ENCODE assay signal across 9 cellular contexts in genomic region chr9:35637427-35637955, GRCh38. TPM values are rescaled to one million over a fixed set of nuclear protein-coding genes. Genes with fewer than 3 reads are reported as not detected.
DNase-seq lines count a peak whose midpoint lies in the region; ATAC-seq and TF ChIP-seq lines count a peak whose summit lies in the region.
"Not testable (repeated sequence)": the region's sequence is repeated elsewhere in the genome, so short reads cannot be mapped to it uniquely, and the experiment has no call there.
"Had no signal": no experiment of that assay in that cellular context is flagged by ENCODE, and none has a peak within 500 bp of the region (broad histone marks: within the 10 kb centered on the region; RNA-seq: fewer than 3 reads in every experiment).

No MANE protein-coding gene starts in this region.

- peak; percentile 65 for DNase-seq in EL
- not testable (repeated sequence) for DNase-seq in activated CD8-positive, alpha-beta T cell treated with anti-CD3 and anti-CD28 coated beads for 36 hours; immature natural killer cell; osteoblast (ENCODE audit: insufficient read length, low spot score, missing footprints)

- H3K9ac ChIP-seq in BLaER1 treated with 17β-estradiol and CSF1 and Interleukin-3, amounts not matched to agents 10 nM and 100 nM = 0 out of 22 replicates have a peak overlapping the region, but pooled peaks of 1 of the 11 experiments have one; percentile 53
- H3K9ac ChIP-seq in SU-DHL-6 (ENCODE audit: low read length) = not testable (repeated sequence)

- peaks cover 84 to 98% (median 92%) of the 10 kb centered on the region in 10 experiments for H3K4me1 ChIP-seq in BLaER1 treated with 17β-estradiol and CSF1 and Interleukin-3, amounts not matched to agents 10 nM and 100 nM
- H3K4me1 ChIP-seq in osteoblast (ENCODE audit: insufficient read depth, low read length) = peaks cover 12% of the 10 kb centered on the region

- H3K36me3 Mint-ChIP-seq in activated CD8-positive, alpha-beta T cell treated with anti-CD3 and anti-CD28 coated beads for 36 hours (ENCODE audit: low read depth) = peaks cover 22% of the 10 kb centered on the region
- not testable (repeated sequence) for H3K36me3 Mint-ChIP-seq in activated naive CD4-positive, alpha-beta T cell treated with anti-CD3 and anti-CD28 coated beads, Interleukin-2, amount 50 U/mL, for 24 hours
- H3K36me3 Mint-ChIP-seq in immature natural killer cell = peaks cover 6 to 22% (median 11%) of the 10 kb centered on the region in 3 donors
- H3K36me3 Mint-ChIP-seq in stimulated activated naive CD8-positive, alpha-beta T cell treated with anti-CD3 and anti-CD28 coated beads, Interleukin-15, Interleukin-2, amounts not matched to agents 100 ng/mL and 50 ng/mL, for 24 hours (ENCODE audit: low read depth) = peaks cover 18% of the 10 kb centered on the region

- H4K20me1 ChIP-seq in BLaER1 treated with 17β-estradiol and CSF1 and Interleukin-3, amounts not matched to agents 10 nM and 100 nM; SU-DHL-6 (ENCODE audit: low read depth, low read length); osteoblast (ENCODE audit: insufficient read depth, low read length): not testable (repeated sequence)

- H3F3A ChIP-seq in SU-DHL-6 (ENCODE audit: insufficient read depth) = peaks cover 41% of the 10 kb centered on the region

- not testable (repeated sequence) for TF ChIP-seq CTCF in SU-DHL-6 (IDR thresholded peaks at IDR 0.05; ENCODE audit: insufficient read depth, low read length, poor library complexity, severe bottlenecking); activated CD8-positive, alpha-beta T cell treated with anti-CD3 and anti-CD28 coated beads for 36 hours (IDR thresholded peaks at IDR 0.05); osteoblast (IDR thresholded peaks at IDR 0.05; ENCODE audit: extremely low read depth, low read depth, low read length)

- H3K9me2 ChIP-seq in SU-DHL-6 (replicated peaks; ENCODE audit: insufficient read depth, low read length) = not testable (repeated sequence)

- peak overlapping the region; percentile 66 to 96 (median 84); a peak in 21 of 22 replicates for H3K4me2 ChIP-seq in BLaER1 treated with 17β-estradiol and CSF1 and Interleukin-3, amounts not matched to agents 10 nM and 100 nM
- not testable (repeated sequence) for H3K4me2 ChIP-seq in SU-DHL-6 (ENCODE audit: low read depth, low read length, poor library complexity, severe bottlenecking)
- peak overlapping the region; percentile 11 for H3K4me2 ChIP-seq in osteoblast (ENCODE audit: insufficient read depth, low read length)

- H3K4me1 Mint-ChIP-seq in activated CD8-positive, alpha-beta T cell treated with anti-CD3 and anti-CD28 coated beads for 36 hours (ENCODE audit: low read depth) = peaks cover 67% of the 10 kb centered on the region
- H3K4me1 Mint-ChIP-seq in activated naive CD4-positive, alpha-beta T cell treated with anti-CD3 and anti-CD28 coated beads, Interleukin-2, amount 50 U/mL, for 24 hours = peaks cover 66% of the 10 kb centered on the region
- H3K4me1 Mint-ChIP-seq in immature natural killer cell = peaks cover 71 to 76% of the 10 kb centered on the region in 2 donors
- H3K4me1 Mint-ChIP-seq in stimulated activated naive CD8-positive, alpha-beta T cell treated with anti-CD3 and anti-CD28 coated beads, Interleukin-15, Interleukin-2, amounts not matched to agents 100 ng/mL and 50 ng/mL, for 24 hours (ENCODE audit: low read depth) = peaks cover 70% of the 10 kb centered on the region

- not testable (repeated sequence) for H3K4me3 Mint-ChIP-seq in activated CD8-positive, alpha-beta T cell treated with anti-CD3 and anti-CD28 coated beads for 36 hours; activated naive CD4-positive, alpha-beta T cell treated with anti-CD3 and anti-CD28 coated beads, Interleukin-2, amount 50 U/mL, for 24 hours; stimulated activated naive CD8-positive, alpha-beta T cell treated with anti-CD3 and anti-CD28 coated beads, Interleukin-15, Interleukin-2, amounts not matched to agents 100 ng/mL and 50 ng/mL, for 24 hours
- H3K4me3 Mint-ChIP-seq in immature natural killer cell = peak overlapping the region; percentile 71 to 91 (median 76)

- H3K4me3 ChIP-seq in BLaER1 treated with 17β-estradiol and CSF1 and Interleukin-3, amounts not matched to agents 10 nM and 100 nM; SU-DHL-6 (ENCODE audit: insufficient read depth, low read length, poor library complexity, severe bottlenecking); osteoblast (ENCODE audit: insufficient read depth, low read length): not testable (repeated sequence)

- not testable (repeated sequence) for H3K27me3 ChIP-seq in BLaER1 treated with 17β-estradiol and CSF1 and Interleukin-3, amounts not matched to agents 10 nM and 100 nM; SU-DHL-6 (ENCODE audit: low read length); osteoblast (ENCODE audit: insufficient read depth, low read length)

- peaks cover 0 to 22% (median 13%) of the 10 kb centered on the region in 11 experiments; a peak in 16 of 22 replicates for H3K9me3 ChIP-seq in BLaER1 treated with 17β-estradiol and CSF1 and Interleukin-3, amounts not matched to agents 10 nM and 100 nM (replicated peaks in 1 of 11)
- not testable (repeated sequence) for H3K9me3 ChIP-seq in SU-DHL-6 (ENCODE audit: insufficient read depth, low read length); osteoblast (ENCODE audit: low read depth, low read length)

- not testable (repeated sequence) for H3K79me2 ChIP-seq in SU-DHL-6 (ENCODE audit: insufficient read depth, low read length); osteoblast (ENCODE audit: insufficient read depth, low read length)

- peak overlapping the region; percentile 48 for H3K27ac Mint-ChIP-seq in activated CD8-positive, alpha-beta T cell treated with anti-CD3 and anti-CD28 coated beads for 36 hours
- peak overlapping the region; percentile 63 for H3K27ac Mint-ChIP-seq in activated naive CD4-positive, alpha-beta T cell treated with anti-CD3 and anti-CD28 coated beads, Interleukin-2, amount 50 U/mL, for 24 hours
- H3K27ac Mint-ChIP-seq in immature natural killer cell = peak overlapping the region; percentile 95 to 98 (median 97)
- peak overlapping the region; percentile 91 for H3K27ac Mint-ChIP-seq in stimulated activated naive CD8-positive, alpha-beta T cell treated with anti-CD3 and anti-CD28 coated beads, Interleukin-15, Interleukin-2, amounts not matched to agents 100 ng/mL and 50 ng/mL, for 24 hours

- not testable (repeated sequence) for H3K9me3 Mint-ChIP-seq in activated CD8-positive, alpha-beta T cell treated with anti-CD3 and anti-CD28 coated beads for 36 hours; activated naive CD4-positive, alpha-beta T cell treated with anti-CD3 and anti-CD28 coated beads, Interleukin-2, amount 50 U/mL, for 24 hours; immature natural killer cell; stimulated activated naive CD8-positive, alpha-beta T cell treated with anti-CD3 and anti-CD28 coated beads, Interleukin-15, Interleukin-2, amounts not matched to agents 100 ng/mL and 50 ng/mL, for 24 hours

- intact Hi-C loops in activated CD8-positive, alpha-beta T cell treated with anti-CD3 and anti-CD28 coated beads for 36 hours (cut with micrococcal nuclease) = not testable (repeated sequence)

- CTCF ChIA-PET in activated CD8-positive, alpha-beta T cell treated with anti-CD3 and anti-CD28 coated beads for 36 hours (lab: Charles Lee) = interaction anchor here (1.1 to 3.4 kb wide), 2 partner anchors 8 to 12 kb away, joined by 3 to 15 read pairs; no protein-coding TSS in a partner anchor

- not testable (repeated sequence) for H3K36me3 ChIP-seq in BLaER1 treated with 17β-estradiol and CSF1 and Interleukin-3, amounts not matched to agents 10 nM and 100 nM; SU-DHL-6 (ENCODE audit: low read length); osteoblast (ENCODE audit: insufficient read depth, low read length)

- H2AFZ ChIP-seq in SU-DHL-6 (ENCODE audit: low read depth, low read length, severe bottlenecking); osteoblast (ENCODE audit: low read length): not testable (repeated sequence)

- POLR2A ChIA-PET in activated CD8-positive, alpha-beta T cell treated with anti-CD3 and anti-CD28 coated beads for 36 hours (lab: Charles Lee) = interaction anchor here (1.6 to 1.8 kb wide), 2 partner anchors 9 to 10 kb away, joined by 3 to 4 read pairs; no protein-coding TSS in a partner anchor

- not testable (repeated sequence) for H3K27me3 Mint-ChIP-seq in activated CD8-positive, alpha-beta T cell treated with anti-CD3 and anti-CD28 coated beads for 36 hours; activated naive CD4-positive, alpha-beta T cell treated with anti-CD3 and anti-CD28 coated beads, Interleukin-2, amount 50 U/mL, for 24 hours; immature natural killer cell (ENCODE audit: low read depth in 3 of 3); stimulated activated naive CD8-positive, alpha-beta T cell treated with anti-CD3 and anti-CD28 coated beads, Interleukin-15, Interleukin-2, amounts not matched to agents 100 ng/mL and 50 ng/mL, for 24 hours

- H3K27ac ChIP-seq in BLaER1 treated with 17β-estradiol and CSF1 and Interleukin-3, amounts not matched to agents 10 nM and 100 nM = peak overlapping the region in 9 of 11 experiments; percentile 76 to 93 (median 84); a peak in 17 of 22 replicates
- peak overlapping the region; percentile 52 for H3K27ac ChIP-seq in SU-DHL-6 (ENCODE audit: low read depth, low read length)
- not testable (repeated sequence) for H3K27ac ChIP-seq in osteoblast (ENCODE audit: low read depth, low read length)

- ATAC-seq in activated CD8-positive, alpha-beta T cell treated with anti-CD3 and anti-CD28 coated beads for 36 hours = not testable (repeated sequence)

RNA-seq across cellular contexts. Expression of gene SIT1, which starts 13.2 kb away (rescaled TPM):
- total RNA-seq in activated CD8-positive, alpha-beta T cell treated with anti-CD3 and anti-CD28 coated beads for 36 hours = 100 to 1,000 TPM in 1 of 2 experiments, 10 to 100 TPM in 1; 99.9 to 102 TPM
- polyA plus RNA-seq in immature natural killer cell = 1 to 10 TPM in 1 of 3 donors, under 1 TPM in 2; 0.26 to 1.4 (median 0.49) TPM
- total RNA-seq in osteoblast = 0.36 TPM in 1 of 2 replicates, not detected in the other
- total RNA-seq: A172 had no signal

RNA-seq across cellular contexts. Expression of gene CD72, which starts 19.3 kb away (rescaled TPM):
- total RNA-seq in activated CD8-positive, alpha-beta T cell treated with anti-CD3 and anti-CD28 coated beads for 36 hours = 10 to 100 TPM; 13.1 to 15.5 TPM
- 10 to 100 TPM in 2 of 3 donors, 1 to 10 TPM in 1; 6.2 to 18.4 (median 10.1) TPM for polyA plus RNA-seq in immature natural killer cell
- total RNA-seq in osteoblast = 2.7 and 2.9 TPM in 2 replicates

RNA-seq across cellular contexts. Expression of gene RMRP, which starts 20.3 kb away (rescaled TPM):
- total RNA-seq in activated CD8-positive, alpha-beta T cell treated with anti-CD3 and anti-CD28 coated beads for 36 hours = over 10,000 TPM; 13,164 to 13,311 TPM
- 10 to 100 TPM in 1 of 3 donors, not detected in 2; 23.0 TPM for polyA plus RNA-seq in immature natural killer cell
- 88,726 and 110,601 TPM in 2 replicates for total RNA-seq in osteoblast

RNA-seq across cellular contexts. Expression of gene CCDC107, which starts 20.6 kb away (rescaled TPM):
- total RNA-seq in activated CD8-positive, alpha-beta T cell treated with anti-CD3 and anti-CD28 coated beads for 36 hours = 10 to 100 TPM; 12.1 to 13.7 TPM
- polyA plus RNA-seq in immature natural killer cell = 100 to 1,000 TPM; 101 to 106 (median 103) TPM
- 10.6 and 15.6 TPM in 2 replicates for total RNA-seq in osteoblast

RNA-seq across cellular contexts. Expression of gene ARHGEF39, which starts 27.5 kb away (rescaled TPM):
- total RNA-seq in activated CD8-positive, alpha-beta T cell treated with anti-CD3 and anti-CD28 coated beads for 36 hours = 10 to 100 TPM; 16.0 to 19.9 TPM
- 1 to 10 TPM in 2 of 3 donors, under 1 TPM in 1; 0.92 to 1.9 (median 1.1) TPM for polyA plus RNA-seq in immature natural killer cell
- 0.36 and 0.88 TPM in 2 replicates for total RNA-seq in osteoblast

Comparison
In these comparisons a context has a peak if more than half of its experiments do, and no peak if none do; other contexts are left out.
1. RNA of gene SIT1, which starts 13.2 kb away (total RNA-seq): 99.9 to 102 TPM in activated CD8-positive, alpha-beta T cell treated with anti-CD3 and anti-CD28 coated beads for 36 hours; 0.36 TPM in osteoblast; every median in the first group is over 10 times any median in the second.
2. Peak in every context shown above with its lines, with median percentiles within 50 percentile points of each other: H3K27ac Mint-ChIP-seq.